In the genomic region with DNA sequence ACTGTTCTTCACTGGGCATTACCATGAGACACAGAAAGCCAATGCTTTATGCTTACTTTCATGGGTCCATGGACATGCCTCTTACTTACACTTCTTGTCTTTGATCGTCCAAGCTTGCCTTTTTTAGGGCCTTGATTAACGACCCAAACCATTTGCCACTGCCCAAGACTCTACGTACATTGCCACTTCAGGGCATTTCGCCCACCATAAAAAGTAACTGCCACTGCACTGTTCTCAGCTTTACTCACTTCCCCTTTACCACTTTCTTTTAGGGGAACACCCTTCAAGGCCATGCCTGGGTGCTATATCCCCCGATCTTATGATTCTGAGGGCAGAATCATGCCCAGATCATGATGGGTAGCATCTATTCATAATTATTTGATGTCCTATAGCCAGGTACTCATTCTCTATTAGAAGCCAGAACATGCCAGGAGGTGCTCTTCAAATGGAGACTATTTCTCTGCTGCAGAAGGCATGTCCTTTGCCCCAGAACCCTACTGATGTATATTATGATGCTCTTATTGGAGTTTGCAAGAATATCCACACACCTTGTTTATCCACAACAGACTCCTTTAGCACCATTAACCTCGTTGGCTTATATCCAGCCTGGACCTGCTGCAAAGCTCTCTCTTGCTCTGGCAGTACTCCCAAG, we compare ENCODE assay signal across 12 cellular contexts.
DNase-seq lines count a peak whose midpoint lies in the region; ATAC-seq, FAIRE-seq and TF ChIP-seq lines count a peak whose summit lies in the region.
"Had no signal": no experiment of that assay in that cellular context is flagged by ENCODE, and none has a peak within 500 bp of the region (broad histone marks: within the 10 kb centered on the region; RNA-seq: fewer than 3 reads in every experiment).

No MANE protein-coding gene starts in this region.

- peak overlapping the region in 1 of 6 donors; percentile 39 for H3K27ac Mint-ChIP-seq in naive B cell
- H3K27ac Mint-ChIP-seq: activated T-cell treated with anti-CD3 and anti-CD28 coated beads, Interleukin-2, amount 50 U/mL, for 72 hours; GM23338; neural progenitor cell had no signal

- TF ChIP-seq CTCF in kidney (IDR thresholded peaks at IDR 0.05; ENCODE audit: borderline replicate concordance, extremely low read depth, insufficient read depth) (no peak), mucosa of descending colon (IDR thresholded peaks at IDR 0.05) (no peak)

- DNase-seq in naive B cell = peak; percentile 46
- DNase-seq in kidney = no peak
- DNase-seq in epidermal melanocyte (ENCODE audit: insufficient read length, low spot score) = no peak
- DNase-seq in mucosa of descending colon = no peak
- DNase-seq: activated T-cell treated with anti-CD3 and anti-CD28 coated beads, Interleukin-2, amount 50 U/mL, for 72 hours; substantia nigra had no signal

- no peak overlapping the region for H3K9ac ChIP-seq in kidney (ENCODE audit: low read length in 2 of 2)
- H3K9ac ChIP-seq: neural progenitor cell had no signal

- H3K27me3 Mint-ChIP-seq in naive B cell = peaks cover 0 to 23% (median 9%) of the 10 kb centered on the region in 3 donors

- H3K4me3 ChIP-seq in kidney (ENCODE audit: low read length in 2 of 2) (no peak overlapping the region), mucosa of descending colon (no peak overlapping the region)
- H3K4me3 ChIP-seq: breast epithelium, GM23338, neural progenitor cell had no signal

- no peaks in the 10 kb centered on the region for H3K4me1 ChIP-seq in kidney (ENCODE audit: control insufficient read depth in 1 of 2, insufficient read depth in 1 of 2, low read depth in 1 of 2, low read length in 2 of 2)
- H3K4me1 ChIP-seq in mucosa of descending colon (ENCODE audit: low read depth) = no peaks in the 10 kb centered on the region
- H3K4me1 ChIP-seq: breast epithelium had no signal

- H3K9me3 ChIP-seq in kidney (ENCODE audit: control insufficient read depth in 1 of 2, low read length in 2 of 2) = no peaks in the 10 kb centered on the region
- no peaks in the 10 kb centered on the region for H3K9me3 ChIP-seq in mucosa of descending colon
- H3K9me3 ChIP-seq: breast epithelium had no signal

- peaks cover 0 to 12% of the 10 kb centered on the region in 2 donors for H3K36me3 Mint-ChIP-seq in naive B cell
- H3K36me3 Mint-ChIP-seq: neural progenitor cell had no signal

- H3K9me3 Mint-ChIP-seq in naive B cell = peaks cover 0 to 5% (median 2%) of the 10 kb centered on the region in 7 donors
- H3K9me3 Mint-ChIP-seq: GM23338, neural progenitor cell had no signal

- ATAC-seq in GM19025 (IDR thresholded peaks at IDR 0.05; ENCODE audit: low read depth, unreplicated experiment) = peak; percentile 75
- ATAC-seq in GM21723 (IDR thresholded peaks at IDR 0.05; ENCODE audit: unreplicated experiment) = peak; percentile 91
- ATAC-seq in HG03280 (IDR thresholded peaks at IDR 0.05; ENCODE audit: unreplicated experiment) = peak; percentile 68
- peak; percentile 99 to 100 for ATAC-seq in naive B cell (ENCODE audit: low read depth in 2 of 2)
- ATAC-seq in mucosa of descending colon = no peak
- ATAC-seq: GM23338 had no signal

- peak overlapping the region in 3 of 8 donors; percentile 1 to 46 (median 21) for H3K4me3 Mint-ChIP-seq in naive B cell
- H3K4me3 Mint-ChIP-seq: activated T-cell treated with anti-CD3 and anti-CD28 coated beads, Interleukin-2, amount 50 U/mL, for 72 hours; GM23338; neural progenitor cell had no signal

- intact Hi-C loops in kidney (cut with DNase I) (no loop called here), mucosa of descending colon (cut with DNase I, micrococcal nuclease) (no loop called here)

- peaks cover 10 to 13% (median 11%) of the 10 kb centered on the region in 3 donors for H3K4me1 Mint-ChIP-seq in naive B cell

- H3K36me3 ChIP-seq in kidney (ENCODE audit: control insufficient read depth in 1 of 2, insufficient read depth in 2 of 2, low read length in 2 of 2) (no peaks in the 10 kb centered on the region), mucosa of descending colon (ENCODE audit: low read depth) (no peaks in the 10 kb centered on the region)
- H3K36me3 ChIP-seq: breast epithelium, neural progenitor cell had no signal

- no peak overlapping the region for H3K27ac ChIP-seq in kidney (ENCODE audit: low read depth in 2 of 2, low read length in 2 of 2)
- H3K27ac ChIP-seq: breast epithelium, neural progenitor cell had no signal

- FAIRE-seq in kidney (lab: Jason Lieb, UNC) = no peak
